ENCODE assay signal across 19 cellular contexts in the genomic region with DNA sequence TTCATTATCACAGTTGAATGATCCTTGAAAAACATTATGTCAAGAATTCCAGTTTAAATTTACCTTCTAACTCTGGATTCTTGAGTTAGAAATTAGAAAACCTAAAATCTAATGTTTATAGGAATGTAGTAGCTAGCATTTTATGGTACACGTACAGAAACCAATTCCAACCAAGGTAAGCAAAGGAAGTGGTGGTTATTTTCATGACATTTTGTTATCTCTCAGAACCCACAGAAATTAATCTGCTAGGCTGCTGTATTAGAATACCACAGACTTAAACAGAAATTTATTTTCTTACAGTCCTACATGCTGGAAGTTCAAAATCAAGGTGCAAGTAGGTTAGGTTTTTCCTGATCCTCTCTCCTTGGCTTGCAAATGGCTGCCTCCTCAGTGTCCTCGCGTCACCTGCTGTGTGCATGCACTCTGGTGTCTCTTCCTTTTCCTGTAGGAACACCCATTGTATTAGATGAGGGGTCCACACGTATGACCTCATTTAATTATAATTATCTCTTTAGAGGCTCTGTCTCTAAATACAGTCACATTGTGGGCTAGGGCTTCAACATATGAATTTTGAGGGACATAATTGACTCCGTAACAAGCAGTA. TPM values are rescaled to one million over a fixed set of nuclear protein-coding genes. Genes with fewer than 3 reads are reported as not detected.
DNase-seq lines count a peak whose midpoint lies in the region; ATAC-seq and TF ChIP-seq lines count a peak whose summit lies in the region.
"Had no signal": no experiment of that assay in that cellular context is flagged by ENCODE, and none has a peak within 500 bp of the region (broad histone marks: within the 10 kb centered on the region; RNA-seq: fewer than 3 reads in every experiment).

No MANE protein-coding gene starts in this region.

- CTCF ChIA-PET in activated CD4-positive, alpha-beta T cell treated with anti-CD3 and anti-CD28 coated beads for 36 hours (lab: Charles Lee): no interaction called here

- peaks cover 37% of the 10 kb centered on the region for H3K4me1 Mint-ChIP-seq in activated CD4-positive, alpha-beta T cell treated with anti-CD3 and anti-CD28 coated beads for 36 hours
- peaks cover 20% of the 10 kb centered on the region for H3K4me1 Mint-ChIP-seq in activated naive CD8-positive, alpha-beta T cell treated with anti-CD3 and anti-CD28 coated beads for 36 hours

- peak; percentile 64 for ATAC-seq in activated CD4-positive, alpha-beta T cell treated with anti-CD3 and anti-CD28 coated beads for 36 hours
- ATAC-seq in DND-41 (ENCODE audit: insufficient read depth, low read depth): peak; percentile 77
- ATAC-seq in GM21526 (IDR thresholded peaks at IDR 0.05; ENCODE audit: low FRiP score, unreplicated experiment): no peak

- H3K79me2 ChIP-seq in DND-41 (ENCODE audit: insufficient read depth, low read length): no peaks in the 10 kb centered on the region
- H3K79me2 ChIP-seq: parathyroid adenoma had no signal

- H3K27ac Mint-ChIP-seq in activated CD4-positive, alpha-beta T cell treated with anti-CD3 and anti-CD28 coated beads for 36 hours: peak overlapping the region; percentile 72
- peak overlapping the region; percentile 73 for H3K27ac Mint-ChIP-seq in activated naive CD8-positive, alpha-beta T cell treated with anti-CD3 and anti-CD28 coated beads for 36 hours

- H4K20me1 ChIP-seq in DND-41 (ENCODE audit: insufficient read depth, low read length): no peaks in the 10 kb centered on the region

- H3K9me3 ChIP-seq in DND-41 (ENCODE audit: insufficient read depth, low read length, severe bottlenecking): no peaks in the 10 kb centered on the region
- H3K9me3 ChIP-seq: BE2C had no signal

- H3K4me2 ChIP-seq in DND-41 (ENCODE audit: insufficient read depth, low read length): no peak overlapping the region

- no peak for TF ChIP-seq CTCF in DND-41 (IDR thresholded peaks at IDR 0.05; ENCODE audit: borderline replicate concordance, extremely low read depth, low read length, poor library complexity, severe bottlenecking)

- H3K27me3 Mint-ChIP-seq in activated CD4-positive, alpha-beta T cell treated with anti-CD3 and anti-CD28 coated beads for 36 hours: no peaks in the 10 kb centered on the region
- peaks cover 4% of the 10 kb centered on the region for H3K27me3 Mint-ChIP-seq in activated naive CD8-positive, alpha-beta T cell treated with anti-CD3 and anti-CD28 coated beads for 36 hours

- H3K4me3 ChIP-seq in DND-41 (ENCODE audit: low read depth in 1 of 2, low read length in 2 of 2): no peak overlapping the region
- H3K4me3 ChIP-seq in rectal smooth muscle tissue (ENCODE audit: low read length): no peak overlapping the region

- no peaks in the 10 kb centered on the region for H3K36me3 ChIP-seq in DND-41 (ENCODE audit: insufficient read depth, low read length)
- no peaks in the 10 kb centered on the region for H3K36me3 ChIP-seq in rectal smooth muscle tissue (ENCODE audit: control insufficient read depth, insufficient read depth, low read length)
- H3K36me3 ChIP-seq: BE2C had no signal

- peaks cover 19% of the 10 kb centered on the region for H3K4me1 ChIP-seq in DND-41 (ENCODE audit: insufficient read depth, low read length)
- peaks cover 26% of the 10 kb centered on the region for H3K4me1 ChIP-seq in rectal smooth muscle tissue (ENCODE audit: control insufficient read depth, insufficient read depth, low read length)
- H3K4me1 ChIP-seq: BE2C, parathyroid adenoma had no signal

- POLR2A ChIA-PET in activated CD4-positive, alpha-beta T cell treated with anti-CD3 and anti-CD28 coated beads for 36 hours (lab: Charles Lee): no interaction called here

- no peak overlapping the region for H3K4me3 Mint-ChIP-seq in activated CD4-positive, alpha-beta T cell treated with anti-CD3 and anti-CD28 coated beads for 36 hours
- no peak overlapping the region for H3K4me3 Mint-ChIP-seq in activated naive CD8-positive, alpha-beta T cell treated with anti-CD3 and anti-CD28 coated beads for 36 hours
- H3K4me3 Mint-ChIP-seq: H9 had no signal

- no peaks in the 10 kb centered on the region for H3K9me3 Mint-ChIP-seq in activated CD4-positive, alpha-beta T cell treated with anti-CD3 and anti-CD28 coated beads for 36 hours (ENCODE audit: low read depth)
- H3K9me3 Mint-ChIP-seq in activated naive CD8-positive, alpha-beta T cell treated with anti-CD3 and anti-CD28 coated beads for 36 hours: peaks cover 4% of the 10 kb centered on the region
- H3K9me3 Mint-ChIP-seq: H9 had no signal

- intact Hi-C loops in activated CD4-positive, alpha-beta T cell treated with anti-CD3 and anti-CD28 coated beads for 36 hours (cut with DNase I, micrococcal nuclease): no loop called here

- peaks cover 6% of the 10 kb centered on the region for H3K36me3 Mint-ChIP-seq in activated CD4-positive, alpha-beta T cell treated with anti-CD3 and anti-CD28 coated beads for 36 hours (ENCODE audit: low read depth)
- H3K36me3 Mint-ChIP-seq in activated naive CD8-positive, alpha-beta T cell treated with anti-CD3 and anti-CD28 coated beads for 36 hours: no peaks in the 10 kb centered on the region

- H3K27me3 ChIP-seq in DND-41 (ENCODE audit: insufficient read depth, low read length, poor library complexity) (no peaks in the 10 kb centered on the region), rectal smooth muscle tissue (ENCODE audit: control insufficient read depth, insufficient read depth, low read length) (no peaks in the 10 kb centered on the region)
- H3K27me3 ChIP-seq: BE2C had no signal

- peak overlapping the region; percentile 46 for H3K27ac ChIP-seq in DND-41 (ENCODE audit: low read length)
- peak overlapping the region; percentile 83 for H3K27ac ChIP-seq in rectal smooth muscle tissue (ENCODE audit: low read depth, low read length)
- H3K27ac ChIP-seq: 22Rv1, parathyroid adenoma had no signal

- no peak for DNase-seq in activated CD4-positive, alpha-beta T cell treated with anti-CD3 and anti-CD28 coated beads for 36 hours
- DNase-seq in activated CD4-positive, alpha-beta T cell treated with anti-CD3 and anti-CD28 coated beads, Interleukin-2, amount 50 U/mL, for 1 hour: no peak
- peak; percentile 17 for DNase-seq in DND-41
- DNase-seq in activated naive CD8-positive, alpha-beta T cell treated with anti-CD3 and anti-CD28 coated beads for 36 hours: no peak
- no peak for DNase-seq in RPMI8226
- no peak for DNase-seq in dermis blood vessel endothelial cell
- DNase-seq: activated CD8-positive, alpha-beta memory T cell treated with anti-CD3 and anti-CD28 coated beads for 24 hours; activated gamma-delta T cell; BE2C; H9; IMR-90; NCI-H1694 treated with DMSO at 0.1 percent for 48 hours; NCI-H345; stimulated activated CD4-positive, alpha-beta T cell treated with anti-CD3 and anti-CD28 coated beads, Interleukin-2, amount 100 ng/mL, for 24 hours; SW 1271 had no signal

- peak overlapping the region; percentile 33 for H2AFZ ChIP-seq in DND-41 (ENCODE audit: low read depth, low read length)
- H2AFZ ChIP-seq: parathyroid adenoma had no signal

- H3K9ac ChIP-seq in DND-41 (ENCODE audit: low read depth, low read length): no peak overlapping the region
- no peak overlapping the region for H3K9ac ChIP-seq in rectal smooth muscle tissue (ENCODE audit: low read length)
- H3K9ac ChIP-seq: parathyroid adenoma had no signal

RNA-seq across cellular contexts. Expression of a gene that starts 8.5 kb away (rescaled TPM):
- total RNA-seq in activated CD4-positive, alpha-beta T cell treated with anti-CD3 and anti-CD28 coated beads for 36 hours: 10 to 100 TPM; 24.5 to 27.6 TPM
- total RNA-seq in activated naive CD8-positive, alpha-beta T cell treated with anti-CD3 and anti-CD28 coated beads for 36 hours: 10 to 100 TPM; 27.9 to 29.5 TPM
- 26.2 and 27.2 TPM in 2 replicates for total RNA-seq in dermis blood vessel endothelial cell
